26 cellular contexts compared by ENCODE assay signal in genomic region chr14:100282083-100282350, GRCh38. TPM values are rescaled to one million over a fixed set of nuclear protein-coding genes. Genes with fewer than 3 reads are reported as not detected.
DNase-seq lines count a peak whose midpoint lies in the region; ATAC-seq and TF ChIP-seq lines count a peak whose summit lies in the region.
"Had no signal": no experiment of that assay in that cellular context is flagged by ENCODE, and none has a peak within 500 bp of the region (broad histone marks: within the 10 kb centered on the region; RNA-seq: fewer than 3 reads in every experiment).

No MANE protein-coding gene starts in this region.

- no peaks in the 10 kb centered on the region for H3K27me3 ChIP-seq in BLaER1 treated with 17β-estradiol and CSF1 and Interleukin-3, amounts not matched to agents 10 nM and 100 nM
- H3K27me3 ChIP-seq in GM23338 (ENCODE audit: insufficient read depth) (no peaks in the 10 kb centered on the region), smooth muscle cell (ENCODE audit: low read depth) (no peaks in the 10 kb centered on the region), hepatocyte (no peaks in the 10 kb centered on the region)
- H3K27me3 ChIP-seq: body of pancreas, ovary, uterus had no signal

- peak overlapping the region in 9 of 11 experiments; percentile 9 to 79 (median 71); a peak in 14 of 22 replicates for H3K4me2 ChIP-seq in BLaER1 treated with 17β-estradiol and CSF1 and Interleukin-3, amounts not matched to agents 10 nM and 100 nM
- H3K4me2 ChIP-seq in GM23338 (no peak overlapping the region), smooth muscle cell (no peak overlapping the region), hepatocyte (no peak overlapping the region)
- H3K4me2 ChIP-seq: SK-N-SH had no signal

- H3K9ac ChIP-seq in BLaER1 treated with 17β-estradiol and CSF1 and Interleukin-3, amounts not matched to agents 10 nM and 100 nM, result peak overlapping the region in 5 of 11 experiments; percentile 2 to 53 (median 34); a peak in 5 of 22 replicates
- no peak overlapping the region for H3K9ac ChIP-seq in smooth muscle cell (ENCODE audit: low read depth)
- H3K9ac ChIP-seq: SK-N-SH had no signal

- WGBS in smooth muscle cell (ENCODE audit: low lambda C conversion rate), result 84% methylated on average over 7 of the region's 7 CpGs
- 95% methylated on average over 7 of the region's 7 CpGs for WGBS in hepatocyte (ENCODE audit: low lambda C conversion rate, missing lambda C conversion rate)

- peaks cover 18% of the 10 kb centered on the region for H3K27me3 Mint-ChIP-seq in GM23338 (ENCODE audit: insufficient read depth, low read depth, poor library complexity)
- H3K27me3 Mint-ChIP-seq in effector memory CD8-positive, alpha-beta T cell, result no peaks in the 10 kb centered on the region
- H3K27me3 Mint-ChIP-seq: activated naive CD8-positive, alpha-beta T cell treated with anti-CD3 and anti-CD28 coated beads, Interleukin-2, amount 10 ng/mL, durations not matched to agents 7 days and 5 days; naive B cell had no signal

- H2AFZ ChIP-seq in GM23338, result no peak overlapping the region
- H2AFZ ChIP-seq in smooth muscle cell (ENCODE audit: low read depth), result no peak overlapping the region
- no peak overlapping the region for H2AFZ ChIP-seq in hepatocyte

- H3K9me3 ChIP-seq in BLaER1 treated with 17β-estradiol and CSF1 and Interleukin-3, amounts not matched to agents 10 nM and 100 nM (replicated peaks in 1 of 11), result no peaks in the 10 kb centered on the region
- no peaks in the 10 kb centered on the region for H3K9me3 ChIP-seq in smooth muscle cell (replicated peaks; ENCODE audit: low read depth)
- no peaks in the 10 kb centered on the region for H3K9me3 ChIP-seq in hepatocyte (ENCODE audit: low read depth)
- H3K9me3 ChIP-seq: body of pancreas, ovary, SK-N-SH, uterus had no signal

- peaks cover 36% of the 10 kb centered on the region; the same call in 1 of the 2 replicates for H3F3A ChIP-seq in GM23338 (replicated peaks; ENCODE audit: low read depth)
- H3F3A ChIP-seq in smooth muscle cell (ENCODE audit: low read depth), result peaks cover 28% of the 10 kb centered on the region

- H3K9me2 ChIP-seq in GM23338 (ENCODE audit: insufficient read depth) (no peaks in the 10 kb centered on the region), hepatocyte (replicated peaks; ENCODE audit: insufficient read depth) (no peaks in the 10 kb centered on the region)
- H3K9me2 ChIP-seq: SK-N-SH had no signal

- DNase-seq in GM23338 (ENCODE audit: low spot score) (no peak), smooth muscle cell (lab: John Stamatoyannopoulos, UW; ENCODE audit: unreplicated experiment) (no peak), SKM-1 treated with dmso at 0.1 percent for 144 hours (lab: John Stamatoyannopoulos, UW; ENCODE audit: unreplicated experiment) (no peak), activated gamma-delta T cell treated with Interleukin-2 at 50 U/mL for 16 hours (no peak), hepatocyte (ENCODE audit: low spot score) (no peak)
- DNase-seq in effector memory CD8-positive, alpha-beta T cell, result no peak
- DNase-seq: activated CD4-positive, CD25-positive, alpha-beta regulatory T cell; activated CD8-positive, alpha-beta memory T cell treated with anti-CD3 and anti-CD28 coated beads for 24 hours; activated naive CD8-positive, alpha-beta T cell treated with anti-CD3 and anti-CD28 coated beads, Interleukin-2, amount 10 ng/mL, durations not matched to agents 7 days and 5 days; activated T-cell treated with anti-CD3 and anti-CD28 coated beads, Interleukin-2, amount 50 U/mL, for 48 hours; body of pancreas; effector memory CD4-positive, alpha-beta T cell; Kasumi-1; naive B cell; NCI-H1930; NCI-H69; ovary; right cardiac atrium; SK-N-SH; T-helper 9 cell; uterus had no signal

- H3K4me1 Mint-ChIP-seq in GM23338, result peaks cover 44% of the 10 kb centered on the region
- H3K4me1 Mint-ChIP-seq in effector memory CD8-positive, alpha-beta T cell (ENCODE audit: low read depth in 2 of 2), result peaks cover 20 to 22% of the 10 kb centered on the region in 2 donors

- peaks cover 21 to 65% (median 39%) of the 10 kb centered on the region in 11 experiments for H3K36me3 ChIP-seq in BLaER1 treated with 17β-estradiol and CSF1 and Interleukin-3, amounts not matched to agents 10 nM and 100 nM
- H3K36me3 ChIP-seq in GM23338 (ENCODE audit: insufficient read depth) (peaks cover 5% of the 10 kb centered on the region), smooth muscle cell (ENCODE audit: low read depth) (no peaks in the 10 kb centered on the region), hepatocyte (replicated peaks; ENCODE audit: insufficient read depth, low read depth) (no peaks in the 10 kb centered on the region)
- H3K36me3 ChIP-seq: ovary, uterus had no signal

- peak overlapping the region; percentile 77; the same call in 1 of the 2 replicates for H3K27ac Mint-ChIP-seq in GM23338
- peak overlapping the region; percentile 67 to 72 for H3K27ac Mint-ChIP-seq in effector memory CD8-positive, alpha-beta T cell
- H3K27ac Mint-ChIP-seq: activated naive CD8-positive, alpha-beta T cell treated with anti-CD3 and anti-CD28 coated beads, Interleukin-2, amount 10 ng/mL, durations not matched to agents 7 days and 5 days had no signal

- 0 out of 22 replicates have a peak overlapping the region, but pooled peaks of 1 of the 11 experiments have one; percentile 8 for H3K27ac ChIP-seq in BLaER1 treated with 17β-estradiol and CSF1 and Interleukin-3, amounts not matched to agents 10 nM and 100 nM
- no peak overlapping the region for H3K27ac ChIP-seq in GM23338 (ENCODE audit: low read depth)
- H3K27ac ChIP-seq in smooth muscle cell (ENCODE audit: low read depth), result peak overlapping the region; percentile 10
- no peak overlapping the region for H3K27ac ChIP-seq in hepatocyte
- H3K27ac ChIP-seq: body of pancreas, ovary, uterus had no signal

- H4K20me1 ChIP-seq in BLaER1 treated with 17β-estradiol and CSF1 and Interleukin-3, amounts not matched to agents 10 nM and 100 nM, result peaks cover 68 to 94% (median 84%) of the 10 kb centered on the region in 11 experiments
- H4K20me1 ChIP-seq in GM23338 (replicated peaks; ENCODE audit: insufficient read depth) (peaks cover 30% of the 10 kb centered on the region), smooth muscle cell (ENCODE audit: low read depth) (peaks cover 71% of the 10 kb centered on the region), hepatocyte (ENCODE audit: insufficient read depth, poor library complexity, severe bottlenecking) (peaks cover 53% of the 10 kb centered on the region)

- peaks cover 17% of the 10 kb centered on the region for H3K36me3 Mint-ChIP-seq in GM23338 (ENCODE audit: low read depth)
- peaks cover 29% of the 10 kb centered on the region for H3K36me3 Mint-ChIP-seq in effector memory CD8-positive, alpha-beta T cell (ENCODE audit: insufficient read depth)

- H3K4me1 ChIP-seq in BLaER1 treated with 17β-estradiol and CSF1 and Interleukin-3, amounts not matched to agents 10 nM and 100 nM, result peaks cover 53 to 94% (median 81%) of the 10 kb centered on the region in 10 experiments
- H3K4me1 ChIP-seq in GM23338 (ENCODE audit: insufficient read depth) (peaks cover 35% of the 10 kb centered on the region), smooth muscle cell (ENCODE audit: low read depth) (peaks cover 8% of the 10 kb centered on the region), hepatocyte (ENCODE audit: insufficient read depth) (peaks cover 2% of the 10 kb centered on the region)
- H3K4me1 ChIP-seq: uterus had no signal

- no peak overlapping the region for H3K4me3 Mint-ChIP-seq in GM23338
- no peak overlapping the region for H3K4me3 Mint-ChIP-seq in effector memory CD8-positive, alpha-beta T cell
- H3K4me3 Mint-ChIP-seq: activated naive CD8-positive, alpha-beta T cell treated with anti-CD3 and anti-CD28 coated beads, Interleukin-2, amount 10 ng/mL, durations not matched to agents 7 days and 5 days had no signal

- no peak for TF ChIP-seq CTCF in GM23338 (conservative IDR thresholded peaks at IDR 0.05; ENCODE audit: low read depth in 2 of 2)
- no peak for TF ChIP-seq CTCF in smooth muscle cell (IDR thresholded peaks at IDR 0.05; ENCODE audit: borderline replicate concordance, insufficient read depth, poor library complexity, severe bottlenecking)
- TF ChIP-seq CTCF in hepatocyte (IDR thresholded peaks at IDR 0.05; ENCODE audit: poor library complexity), result no peak

- no peak overlapping the region for H3K4me3 ChIP-seq in BLaER1 treated with 17β-estradiol and CSF1 and Interleukin-3, amounts not matched to agents 10 nM and 100 nM
- H3K4me3 ChIP-seq in GM23338, result no peak overlapping the region
- no peak overlapping the region for H3K4me3 ChIP-seq in smooth muscle cell
- H3K4me3 ChIP-seq in hepatocyte, result no peak overlapping the region
- H3K4me3 ChIP-seq: body of pancreas, ovary, uterus had no signal

- no peak for ATAC-seq in GM23338
- no peak for ATAC-seq in effector memory CD8-positive, alpha-beta T cell (replicated peaks)
- ATAC-seq: body of pancreas, right cardiac atrium had no signal

- H3K79me2 ChIP-seq in GM23338 (replicated peaks; ENCODE audit: insufficient read depth) (peaks cover 59% of the 10 kb centered on the region), smooth muscle cell (ENCODE audit: low read depth) (peaks cover 44% of the 10 kb centered on the region), hepatocyte (peaks cover 51% of the 10 kb centered on the region)

- no peaks in the 10 kb centered on the region for H3K9me3 Mint-ChIP-seq in GM23338
- no peaks in the 10 kb centered on the region for H3K9me3 Mint-ChIP-seq in effector memory CD8-positive, alpha-beta T cell
- H3K9me3 Mint-ChIP-seq: activated naive CD8-positive, alpha-beta T cell treated with anti-CD3 and anti-CD28 coated beads, Interleukin-2, amount 10 ng/mL, durations not matched to agents 7 days and 5 days; naive B cell had no signal

RNA-seq across cellular contexts. Expression of gene SLC25A29, which starts 24.2 kb away (rescaled TPM):
- 206 TPM in 2 replicates for total RNA-seq in GM23338 (2014; rRNA removed; shearing (Covaris generic))
- 65.6 and 67.3 TPM in 2 replicates for polyA plus RNA-seq in GM23338 (2016; fragmentation: Nextera tagmentation; extraction: Ambion mirVana)
- total RNA-seq in smooth muscle cell, result 19.9 and 27.5 TPM in 2 replicates
- 24.9 and 31.8 TPM in 2 replicates for polyA plus RNA-seq in smooth muscle cell
- total RNA-seq in hepatocyte, result 88.7 and 90.1 TPM in 2 replicates
- 73.1 and 106 TPM in 2 replicates for polyA plus RNA-seq in hepatocyte

RNA-seq across cellular contexts. Expression of gene SLC25A47, which starts 41.1 kb away (rescaled TPM):
- not detected in 2 replicates for total RNA-seq in GM23338 (2014; rRNA removed; shearing (Covaris generic))
- polyA plus RNA-seq in GM23338 (2016; fragmentation: Nextera tagmentation; extraction: Ambion mirVana) (not detected in 2 replicates), smooth muscle cell (0.59 TPM in 1 of 2 replicates, not detected in the other), hepatocyte (0.77 and 1.8 TPM in 2 replicates)
- total RNA-seq in smooth muscle cell (not detected in 2 replicates), hepatocyte (1.6 and 1.8 TPM in 2 replicates)
- total RNA-seq: activated naive CD8-positive, alpha-beta T cell treated with anti-CD3 and anti-CD28 coated beads, Interleukin-2, amount 10 ng/mL, durations not matched to agents 7 days and 5 days; body of pancreas; kidney epithelial cell; mammary epithelial cell; ovary; right cardiac atrium; RPMI7951; subcutaneous adipose tissue; uterus had no signal
- polyA plus RNA-seq: mammary epithelial cell, ovary, right cardiac atrium, SK-N-SH had no signal

RNA-seq across cellular contexts. Expression of gene YY1, which starts 43.1 kb away (rescaled TPM):
- total RNA-seq in GM23338 (2014; rRNA removed; shearing (Covaris generic)), result 79.5 and 88.2 TPM in 2 replicates
- 126 and 128 TPM in 2 replicates for polyA plus RNA-seq in GM23338 (2016; fragmentation: Nextera tagmentation; extraction: Ambion mirVana)
- 48.7 and 53.3 TPM in 2 replicates for total RNA-seq in smooth muscle cell
- 28.2 and 35.2 TPM in 2 replicates for polyA plus RNA-seq in smooth muscle cell
- 52.6 and 58.5 TPM in 2 replicates for total RNA-seq in hepatocyte
- polyA plus RNA-seq in hepatocyte, result 27.3 and 32.6 TPM in 2 replicates

Comparison
In these comparisons a context has a peak if more than half of its experiments do, and no peak if none do; other contexts are left out.
1. H3K4me2 ChIP-seq: peak in BLaER1 treated with 17β-estradiol and CSF1 and Interleukin-3, amounts not matched to agents 10 nM and 100 nM (9 of 11); none in GM23338 (single experiment), smooth muscle cell (single experiment) and hepatocyte (single experiment).